Comparison of ENCODE assay signal across 20 cellular contexts in genomic region chr4:189146994-189147929, GRCh38.
DNase-seq lines count a peak whose midpoint lies in the region; ATAC-seq, FAIRE-seq and TF ChIP-seq lines count a peak whose summit lies in the region.
"Had no signal": no experiment of that assay in that cellular context is flagged by ENCODE, and none has a peak within 500 bp of the region (broad histone marks: within the 10 kb centered on the region; RNA-seq: fewer than 3 reads in every experiment).

No MANE protein-coding gene starts in this region.

- H3K4me1 ChIP-seq in A549 (peaks cover 14% of the 10 kb centered on the region; the same call in 2 of the 3 replicates), osteoblast (ENCODE audit: insufficient read depth, low read length) (no peaks in the 10 kb centered on the region)
- H3K4me1 ChIP-seq: Caco-2 had no signal

- FAIRE-seq in A549 (lab: Jason Lieb, UNC): no peak
- no peak for FAIRE-seq in urothelium cell line (lab: Jason Lieb, UNC)
- FAIRE-seq in GM19239 (lab: Jason Lieb, UNC): no peak
- FAIRE-seq: A204.1, GM12878, K562 had no signal

- no peak overlapping the region for H3K27ac ChIP-seq in A549
- no peak overlapping the region for H3K27ac ChIP-seq in osteoblast (ENCODE audit: low read depth, low read length)
- H3K27ac ChIP-seq: C4-2B, HL-60 had no signal

- H3K4me3 ChIP-seq in A549: no peak overlapping the region
- no peak overlapping the region for H3K4me3 ChIP-seq in osteoblast (ENCODE audit: insufficient read depth, low read length)
- H3K4me3 ChIP-seq: GM12878, HAP-1, K562 had no signal

- H4K20me1 ChIP-seq in osteoblast (ENCODE audit: insufficient read depth, low read length): no peaks in the 10 kb centered on the region

- no peak for TF ChIP-seq POLR2A in A549 (IDR thresholded peaks at IDR 0.05; ENCODE audit: low read length)

- no peak for TF ChIP-seq CTCF in A549 (IDR thresholded peaks at IDR 0.05)
- TF ChIP-seq CTCF in osteoblast (IDR thresholded peaks at IDR 0.05; ENCODE audit: extremely low read depth, low read depth, low read length): no peak

- H3K4me2 ChIP-seq in A549: 0 out of 3 replicates have a peak overlapping the region, but pooled peaks have one; percentile 15
- no peak overlapping the region for H3K4me2 ChIP-seq in osteoblast (ENCODE audit: insufficient read depth, low read length)

- DNase-seq in A549 (ENCODE audit: low read depth in 1 of 2, low spot score in 1 of 2): peak in 1 of 2 experiments; percentile 18
- peak; percentile 25 for DNase-seq in Caki2 (ENCODE audit: low read depth)
- DNase-seq in left lobe of liver (ENCODE audit: low spot score): peak; percentile 56
- peak; percentile 27 for DNase-seq in osteoblast (ENCODE audit: insufficient read length, low spot score, missing footprints)
- no peak for DNase-seq in urothelium cell line (ENCODE audit: low spot score)
- DNase-seq in GM19239 (ENCODE audit: insufficient read length, low spot score): no peak
- no peak for DNase-seq in NCI-H2227 (lab: John Stamatoyannopoulos, UW; ENCODE audit: unreplicated experiment)
- DNase-seq: AML-193; Caco-2; CD4-positive, alpha-beta T cell; DMS153; DND-41; EL; IMR-90 had no signal

- 69% methylated on average over 24 of the region's 24 CpGs for WGBS in A549 (ENCODE audit: missing lambda C conversion rate)

- ATAC-seq in A549 (no peak), left lobe of liver (peak; percentile 87)
- ATAC-seq: GM12878, K562 had no signal

- peaks cover 7% of the 10 kb centered on the region; the same call in 1 of the 3 replicates for H3K9me3 ChIP-seq in A549
- no peaks in the 10 kb centered on the region for H3K9me3 ChIP-seq in osteoblast (ENCODE audit: low read depth, low read length)
- H3K9me3 ChIP-seq: Caco-2 had no signal

- no peaks in the 10 kb centered on the region for H3K27me3 ChIP-seq in osteoblast (ENCODE audit: insufficient read depth, low read length)

- in situ Hi-C loops in Caki2 (cut with HindIII; ENCODE audit: low pct_unique_long_range_greater_than_20kb, low sequenced_read_pairs): no loop called here

- no peak for TF ChIP-seq RAD21 in A549 (conservative IDR thresholded peaks at IDR 0.05 in 1 of 2, IDR thresholded peaks at IDR 0.05 in 1 of 2)

- no peaks in the 10 kb centered on the region for H3K36me3 ChIP-seq in osteoblast (ENCODE audit: insufficient read depth, low read length)
- H3K36me3 ChIP-seq: HAP-1 had no signal

- CTCF ChIA-PET in A549 (lab: Yijun Ruan, JAX): interaction anchor here (0.5 to 0.6 kb wide), 2 partner anchors 1253 to 1411 kb away, joined by 3 read pairs; no protein-coding TSS in a partner anchor

- H2AFZ ChIP-seq in osteoblast (ENCODE audit: low read length): no peak overlapping the region

- no peaks in the 10 kb centered on the region for H3K79me2 ChIP-seq in osteoblast (ENCODE audit: insufficient read depth, low read length)

- TF ChIP-seq EP300 in A549 (IDR thresholded peaks at IDR 0.05): no peak

- POLR2A ChIA-PET in A549 (lab: Yijun Ruan, JAX): no interaction called here

TF ChIP-seq in A549, 52 proteins besides CTCF, POLR2A, EP300 and RAD21:
- TF ChIP-seq GATA3 (IDR thresholded peaks at IDR 0.05; ENCODE audit: borderline replicate concordance): no peak
- no peak for TF ChIP-seq MYC (IDR thresholded peaks at IDR 0.05; ENCODE audit: borderline replicate concordance, low read length)
- no peak for TF ChIP-seq PHF8 (IDR thresholded peaks at IDR 0.05; ENCODE audit: borderline replicate concordance, low read depth)
- TF ChIP-seq JUNB (IDR thresholded peaks at IDR 0.05): no peak
- no peak for TF ChIP-seq MAFK (IDR thresholded peaks at IDR 0.05; ENCODE audit: partially characterized antibody)
- TF ChIP-seq ESRRA (IDR thresholded peaks at IDR 0.05; ENCODE audit: borderline replicate concordance, low read length): no peak

Comparison
In these comparisons a context has a peak if more than half of its experiments do, and no peak if none do; other contexts are left out.
1. DNase-seq: peak in Caki2 (single experiment), left lobe of liver (single experiment) and osteoblast (single experiment); none in urothelium cell line (single experiment), GM19239 (single experiment) and NCI-H2227 (single experiment).